In the genomic region with DNA sequence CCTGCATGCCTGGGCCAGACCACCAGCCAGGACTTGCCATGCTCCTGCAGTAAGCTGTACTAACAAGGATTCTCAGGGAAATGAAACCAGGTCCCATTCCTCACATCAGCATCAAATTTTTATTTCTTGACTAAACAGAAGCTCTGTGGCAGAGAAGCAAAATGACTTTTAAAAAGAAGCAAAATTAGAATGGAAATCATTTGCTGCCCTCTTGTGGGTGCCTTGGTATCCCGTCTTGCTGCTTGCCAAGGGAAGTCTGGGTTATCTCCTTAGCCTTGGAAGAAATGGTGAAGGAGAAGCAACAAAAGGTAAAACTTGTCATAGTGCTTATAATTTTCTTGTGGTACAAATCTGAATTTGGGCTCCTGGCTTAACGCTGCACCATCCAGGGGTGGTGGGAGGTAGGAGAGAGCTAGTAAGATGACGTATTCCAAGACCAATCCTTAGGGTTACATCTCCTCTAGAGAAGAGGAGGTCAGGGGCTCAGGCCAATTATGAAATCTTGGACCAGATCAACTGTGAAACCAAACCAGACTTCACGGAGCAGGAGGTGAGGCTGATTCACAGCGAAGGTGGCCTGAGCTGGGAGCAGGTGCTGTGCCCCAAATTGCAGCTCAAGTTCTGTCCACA, we compare ENCODE assay signal across 8 cellular contexts.
DNase-seq lines count a peak whose midpoint lies in the region; ATAC-seq and TF ChIP-seq lines count a peak whose summit lies in the region.

No MANE protein-coding gene starts in this region.

- H3K4me3 ChIP-seq in BE2C (ENCODE audit: low read depth, low read length) (no peak overlapping the region), retinal pigment epithelial cell (ENCODE audit: low read length) (no peak overlapping the region)

- H3K9me3 ChIP-seq in BE2C = no peaks in the 10 kb centered on the region

- H3K9me3 Mint-ChIP-seq in activated T-cell treated with anti-CD3 and anti-CD28 coated beads, Interleukin-2, amount 50 U/mL, for 24 hours = no peaks in the 10 kb centered on the region

- no peaks in the 10 kb centered on the region for H3K4me1 ChIP-seq in BE2C

- no peak overlapping the region for H3K27ac Mint-ChIP-seq in activated T-cell treated with anti-CD3 and anti-CD28 coated beads, Interleukin-2, amount 50 U/mL, for 24 hours

- no peak overlapping the region for H3K27ac ChIP-seq in epithelial cell of prostate

- no peaks in the 10 kb centered on the region for H3K36me3 Mint-ChIP-seq in activated T-cell treated with anti-CD3 and anti-CD28 coated beads, Interleukin-2, amount 50 U/mL, for 24 hours (ENCODE audit: low read depth)

- no peak overlapping the region for H3K4me3 Mint-ChIP-seq in activated T-cell treated with anti-CD3 and anti-CD28 coated beads, Interleukin-2, amount 50 U/mL, for 24 hours

- TF ChIP-seq CTCF in BE2C (IDR thresholded peaks at IDR 0.05; ENCODE audit: low read depth, low read length) (peak; percentile 47), retinal pigment epithelial cell (conservative IDR thresholded peaks at IDR 0.05; ENCODE audit: low read depth, low read length) (peak; percentile 63)

- H3K36me3 ChIP-seq in BE2C = no peaks in the 10 kb centered on the region

- H3K27me3 ChIP-seq in BE2C = no peaks in the 10 kb centered on the region

- H3K4me1 Mint-ChIP-seq in activated T-cell treated with anti-CD3 and anti-CD28 coated beads, Interleukin-2, amount 50 U/mL, for 24 hours (ENCODE audit: low read depth) = no peaks in the 10 kb centered on the region

- ATAC-seq in GM18511 (IDR thresholded peaks at IDR 0.05; ENCODE audit: unreplicated experiment) = peak; percentile 53
- ATAC-seq in HG03442 (IDR thresholded peaks at IDR 0.05; ENCODE audit: unreplicated experiment) = no peak

- DNase-seq in BE2C = peak; percentile 15
- DNase-seq in NCI-H748 (lab: John Stamatoyannopoulos, UW; ENCODE audit: unreplicated experiment) = peak; percentile 50
- peak; percentile 3 for DNase-seq in epithelial cell of prostate (ENCODE audit: low read depth, low spot score)
- peak; percentile 4 for DNase-seq in retinal pigment epithelial cell (ENCODE audit: low read depth)
- DNase-seq in activated T-cell treated with anti-CD3 and anti-CD28 coated beads, Interleukin-2, amount 50 U/mL, for 24 hours = no peak
- no peak for DNase-seq in NCI-H226

- peaks cover 17% of the 10 kb centered on the region for H3K27me3 Mint-ChIP-seq in activated T-cell treated with anti-CD3 and anti-CD28 coated beads, Interleukin-2, amount 50 U/mL, for 24 hours

Comparison
In these comparisons a context has a peak if more than half of its experiments do, and no peak if none do; other contexts are left out.
1. DNase-seq: peak in BE2C (single experiment), NCI-H748 (single experiment), epithelial cell of prostate (single experiment) and retinal pigment epithelial cell (single experiment); none in activated T-cell treated with anti-CD3 and anti-CD28 coated beads, Interleukin-2, amount 50 U/mL, for 24 hours (single experiment) and NCI-H226 (single experiment).